Comparison of ENCODE assay signal across 19 cellular contexts in the genomic region with DNA sequence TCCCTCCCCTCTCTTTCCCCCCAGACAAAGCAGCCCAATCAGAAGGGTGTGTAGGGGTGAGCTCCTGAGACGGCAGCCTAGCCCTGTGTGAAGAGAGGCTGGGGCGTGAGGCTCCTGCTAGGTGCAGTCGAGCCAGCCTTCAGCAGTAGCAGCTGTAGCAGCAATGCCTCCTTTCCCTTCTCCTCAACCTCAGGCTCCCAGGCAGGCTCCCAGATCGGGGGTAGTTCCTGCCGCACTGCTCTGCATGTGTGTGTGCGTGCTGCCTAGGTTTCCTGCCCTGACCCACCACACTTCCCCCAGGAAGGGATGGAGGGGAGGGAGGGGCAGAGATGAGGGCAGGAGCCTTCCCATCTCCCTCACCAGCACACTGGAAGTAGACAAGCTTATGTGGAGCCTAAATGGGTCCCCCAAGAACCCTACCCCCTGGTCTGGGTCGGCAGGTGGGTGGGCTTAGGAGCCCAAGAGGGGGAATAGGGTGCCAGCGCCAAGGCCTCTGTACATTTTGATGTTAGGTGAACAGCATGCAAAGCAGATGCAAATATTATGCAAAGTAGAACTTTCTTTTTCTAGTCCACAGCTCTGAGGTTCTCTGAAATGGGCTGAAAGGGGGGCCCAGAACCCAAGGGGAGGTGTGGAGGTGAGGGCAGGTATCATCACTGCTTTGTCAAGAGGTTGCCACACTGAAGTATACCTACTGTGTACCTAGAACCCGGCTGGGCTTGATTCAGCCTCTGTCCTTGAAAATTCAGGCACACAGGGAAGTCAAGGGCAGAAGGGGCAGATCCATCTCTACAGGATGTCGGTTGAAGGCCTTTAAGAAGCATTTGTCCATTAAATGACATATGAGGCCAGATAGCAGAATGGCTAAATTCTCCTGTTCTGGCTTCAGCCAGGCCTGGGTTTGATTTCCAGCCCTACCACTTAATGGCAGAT. TPM values are rescaled to one million over a fixed set of nuclear protein-coding genes. Genes with fewer than 3 reads are reported as not detected.
DNase-seq lines count a peak whose midpoint lies in the region; ATAC-seq, FAIRE-seq and TF ChIP-seq lines count a peak whose summit lies in the region.
"Had no signal": no experiment of that assay in that cellular context is flagged by ENCODE, and none has a peak within 500 bp of the region (broad histone marks: within the 10 kb centered on the region; RNA-seq: fewer than 3 reads in every experiment).

No MANE protein-coding gene starts in this region.

- no peak overlapping the region for H4K5ac ChIP-seq in H1 (ENCODE audit: insufficient read length, low read depth, low read length)

- no peaks in the 10 kb centered on the region for H3K9me3 ChIP-seq in CD8-positive, alpha-beta memory T cell (ENCODE audit: low read length)
- H3K9me3 ChIP-seq in H1 (ENCODE audit: insufficient read depth in 2 of 2, low read depth in 1 of 2, low read length in 1 of 2) = no peaks in the 10 kb centered on the region
- H3K9me3 ChIP-seq: right atrium auricular region, vagina had no signal

- no peak overlapping the region for H4K8ac ChIP-seq in H1 (ENCODE audit: extremely low read depth, insufficient read depth, low read length)

- no peaks in the 10 kb centered on the region for H3K27me3 ChIP-seq in CD8-positive, alpha-beta memory T cell (ENCODE audit: insufficient read depth, low read length, poor library complexity, severe bottlenecking)
- H3K27me3 ChIP-seq in H1 (replicated peaks in 1 of 4; ENCODE audit: control insufficient read depth in 3 of 4, extremely low read depth in 1 of 4, insufficient read depth in 3 of 4, low read length in 3 of 4) = 0 out of 7 replicates have a peak, but pooled peaks cover 0 to 3% (median 0%) of the 10 kb centered on the region in 4 experiments
- H3K27me3 ChIP-seq in H7 (ENCODE audit: control insufficient read depth, insufficient read depth, low read length) = no peaks in the 10 kb centered on the region
- H3K27me3 ChIP-seq: right atrium auricular region, vagina had no signal

- no peak overlapping the region for H3K23ac ChIP-seq in H1 (ENCODE audit: insufficient read length)

- peak overlapping the region in 1 of 7 donors; percentile 13 for H3K4me3 Mint-ChIP-seq in CD8-positive, alpha-beta memory T cell
- no peak overlapping the region for H3K4me3 Mint-ChIP-seq in progenitor cell of endocrine pancreas (ENCODE audit: low read depth)
- no peak overlapping the region for H3K4me3 Mint-ChIP-seq in activated CD8-positive, alpha-beta T cell treated with anti-CD3 and anti-CD28 coated beads for 36 hours
- H3K4me3 Mint-ChIP-seq: activated CD4-positive, alpha-beta T cell treated with anti-CD3 and anti-CD28 coated beads, Interleukin-2, amount 10 ng/mL, durations not matched to agents 7 days and 5 days; activated naive CD4-positive, alpha-beta T cell treated with anti-CD3 and anti-CD28 coated beads for 36 hours; stimulated activated naive CD8-positive, alpha-beta T cell treated with anti-CD3 and anti-CD28 coated beads, Interleukin-15, amount 100 ng/mL, for 72 hours had no signal

- peaks cover 14% of the 10 kb centered on the region for H3K23me2 ChIP-seq in H1 (ENCODE audit: low read depth, low read length)

- H2BK15ac ChIP-seq in H1 (ENCODE audit: low read length) = peak overlapping the region; percentile 100

- intact Hi-C loops in activated CD8-positive, alpha-beta T cell treated with anti-CD3 and anti-CD28 coated beads for 36 hours (cut with micrococcal nuclease) = no loop called here

- peak overlapping the region; percentile 32; the same call in 1 of the 2 replicates for H2AK5ac ChIP-seq in H1 (ENCODE audit: low read depth, low read length)

- peak overlapping the region; percentile 92 for H2BK20ac ChIP-seq in H1 (ENCODE audit: low read length)

- H3K79me1 ChIP-seq in H1 (ENCODE audit: low read depth, low read length) = no peaks in the 10 kb centered on the region

- no peak for FAIRE-seq in H1 (lab: Jason Lieb, UNC)
- FAIRE-seq: D721Med, H54 had no signal

- H3K36me3 Mint-ChIP-seq in CD8-positive, alpha-beta memory T cell = no peaks in the 10 kb centered on the region
- no peaks in the 10 kb centered on the region for H3K36me3 Mint-ChIP-seq in progenitor cell of endocrine pancreas (ENCODE audit: insufficient read depth)
- H3K36me3 Mint-ChIP-seq in activated CD8-positive, alpha-beta T cell treated with anti-CD3 and anti-CD28 coated beads for 36 hours (ENCODE audit: low read depth) = no peaks in the 10 kb centered on the region

- TF ChIP-seq EP300 in H1 (IDR thresholded peaks at IDR 0.05; ENCODE audit: borderline replicate concordance in 1 of 2, low read depth in 2 of 2, low read length in 2 of 2) = no peak

- 78% methylated on average over 10 of the region's 10 CpGs; no CpG with 5 or more reads in 1 of the 2 experiments for WGBS in H1 (ENCODE audit: extremely low coverage in 1 of 2, insufficient coverage in 1 of 2, insufficient read length in 1 of 2, insufficient replicate concordance in 2 of 2, low coverage in 1 of 2, low lambda C conversion rate in 2 of 2, missing lambda C conversion rate in 1 of 2), 2 experiments

- H4K20me1 ChIP-seq in H1 (replicated peaks in 1 of 2; ENCODE audit: control insufficient read depth in 1 of 2, insufficient read depth in 2 of 2, low read length in 2 of 2) = no peaks in the 10 kb centered on the region

- CTCF ChIA-PET in CD8-positive, alpha-beta memory T cell (lab: Charles Lee) = interaction anchor here (1.0 kb wide), 1 partner anchor 16 kb away, joined by 3 read pairs; no protein-coding TSS in a partner anchor
- CTCF ChIA-PET in H1 (lab: Charles Lee; ENCODE audit: partially characterized antibody) = interaction anchor here (0.8 to 8.4 kb wide), 7 partner anchors 16 to 70 kb away, joined by 3 to 141 read pairs (median 5); no protein-coding TSS in a partner anchor
- CTCF ChIA-PET in activated CD8-positive, alpha-beta T cell treated with anti-CD3 and anti-CD28 coated beads for 36 hours (lab: Charles Lee) = interaction anchor here (0.9 to 6.3 kb wide), 4 partner anchors 17 to 74 kb away, joined by 4 to 52 read pairs (median 5); no protein-coding TSS in a partner anchor

- H3K27ac Mint-ChIP-seq in CD8-positive, alpha-beta memory T cell = peak overlapping the region; percentile 24 to 65 (median 48)
- peak overlapping the region; percentile 49 for H3K27ac Mint-ChIP-seq in progenitor cell of endocrine pancreas
- no peak overlapping the region for H3K27ac Mint-ChIP-seq in activated CD8-positive, alpha-beta T cell treated with anti-CD3 and anti-CD28 coated beads for 36 hours
- H3K27ac Mint-ChIP-seq: activated CD4-positive, alpha-beta T cell treated with anti-CD3 and anti-CD28 coated beads, Interleukin-2, amount 10 ng/mL, durations not matched to agents 7 days and 5 days; activated naive CD4-positive, alpha-beta T cell treated with anti-CD3 and anti-CD28 coated beads for 36 hours had no signal

- peak overlapping the region; percentile 71 for H4K91ac ChIP-seq in H1 (replicated peaks; ENCODE audit: insufficient read length, low read length)

- H3K9ac ChIP-seq in H1 (replicated peaks in 1 of 4; ENCODE audit: extremely low read depth in 1 of 4, low read depth in 3 of 4, low read length in 3 of 4) = no peak overlapping the region

- H3K27me3 Mint-ChIP-seq in CD8-positive, alpha-beta memory T cell = peaks cover 3 to 6% of the 10 kb centered on the region in 2 donors
- H3K27me3 Mint-ChIP-seq in progenitor cell of endocrine pancreas = peaks cover 4% of the 10 kb centered on the region
- H3K27me3 Mint-ChIP-seq in activated CD8-positive, alpha-beta T cell treated with anti-CD3 and anti-CD28 coated beads for 36 hours = peaks cover 3% of the 10 kb centered on the region

- H3K14ac ChIP-seq in H1 (ENCODE audit: insufficient read length) = no peak overlapping the region

- no peaks in the 10 kb centered on the region for H3K79me2 ChIP-seq in H1 (ENCODE audit: control insufficient read depth in 1 of 2, insufficient read depth in 2 of 2, low read length in 2 of 2)

- TF ChIP-seq RAD21 in H1 (IDR thresholded peaks at IDR 0.05 in 1 of 2, conservative IDR thresholded peaks at IDR 0.05 in 1 of 2; ENCODE audit: low read depth in 2 of 2, low read length in 2 of 2) = no peak

- TF ChIP-seq CTCF in H1 (IDR thresholded peaks at IDR 0.05; ENCODE audit: control extremely low read depth in 1 of 3, insufficient read depth in 1 of 3, low read depth in 1 of 3, low read length in 3 of 3) = no peak
- no peak for TF ChIP-seq CTCF in progenitor cell of endocrine pancreas (IDR thresholded peaks at IDR 0.05; ENCODE audit: unreplicated experiment)
- TF ChIP-seq CTCF in activated CD8-positive, alpha-beta T cell treated with anti-CD3 and anti-CD28 coated beads for 36 hours (IDR thresholded peaks at IDR 0.05) = no peak

- no peaks in the 10 kb centered on the region for H3K9me3 Mint-ChIP-seq in CD8-positive, alpha-beta memory T cell
- H3K9me3 Mint-ChIP-seq in progenitor cell of endocrine pancreas (ENCODE audit: low read depth) = no peaks in the 10 kb centered on the region
- no peaks in the 10 kb centered on the region for H3K9me3 Mint-ChIP-seq in activated CD8-positive, alpha-beta T cell treated with anti-CD3 and anti-CD28 coated beads for 36 hours
- H3K9me3 Mint-ChIP-seq: activated CD4-positive, alpha-beta T cell treated with anti-CD3 and anti-CD28 coated beads, Interleukin-2, amount 10 ng/mL, durations not matched to agents 7 days and 5 days; activated naive CD4-positive, alpha-beta T cell treated with anti-CD3 and anti-CD28 coated beads for 36 hours; stimulated activated naive CD8-positive, alpha-beta T cell treated with anti-CD3 and anti-CD28 coated beads, Interleukin-15, amount 100 ng/mL, for 72 hours had no signal

- TF ChIP-seq POLR2A in H1 (IDR thresholded peaks at IDR 0.05; ENCODE audit: control extremely low read depth in 1 of 2, low read depth in 2 of 2, low read length in 2 of 2) = no peak

- H2BK12ac ChIP-seq in H1 (ENCODE audit: low read depth, low read length) = peak overlapping the region; percentile 97; the same call in 1 of the 2 replicates

- no peak overlapping the region for H2AFZ ChIP-seq in H1 (ENCODE audit: low read length)

- peak overlapping the region; percentile 80 for H3K4ac ChIP-seq in H1 (replicated peaks; ENCODE audit: insufficient read length, low read depth, low read length)

- peaks cover 27% of the 10 kb centered on the region for H3K4me1 ChIP-seq in CD8-positive, alpha-beta memory T cell (ENCODE audit: insufficient read depth, low read length)
- peaks cover 13 to 39% (median 26%) of the 10 kb centered on the region in 4 experiments for H3K4me1 ChIP-seq in H1 (replicated peaks in 1 of 4; ENCODE audit: control insufficient read depth in 3 of 4, insufficient read depth in 4 of 4, low read length in 3 of 4)

- no peak for DNase-seq in CD8-positive, alpha-beta memory T cell
- peak; percentile 65 for DNase-seq in NAMALWA (ENCODE audit: low spot score)
- no peak for DNase-seq in H1 (ENCODE audit: low read depth in 1 of 2, low spot score in 2 of 2)
- no peak for DNase-seq in progenitor cell of endocrine pancreas (ENCODE audit: low spot score, unreplicated experiment)
- DNase-seq in T-helper 2 cell = no peak
- no peak for DNase-seq in H7
- no peak for DNase-seq in activated CD8-positive, alpha-beta T cell treated with anti-CD3 and anti-CD28 coated beads for 36 hours
- DNase-seq in HT-29 (ENCODE audit: low spot score) = no peak
- DNase-seq: activated CD4-positive, alpha-beta T cell treated with anti-CD3 and anti-CD28 coated beads, Interleukin-2, amount 10 ng/mL, durations not matched to agents 7 days and 5 days; activated naive CD4-positive, alpha-beta T cell treated with anti-CD3 and anti-CD28 coated beads for 36 hours; activated T-cell treated with anti-CD3 and anti-CD28 coated beads for 4 hours; mammary epithelial cell; NCI-H226; stimulated activated naive CD8-positive, alpha-beta T cell treated with anti-CD3 and anti-CD28 coated beads, Interleukin-15, amount 100 ng/mL, for 72 hours had no signal

- no peak overlapping the region for H3K4me2 ChIP-seq in H1 (ENCODE audit: insufficient read depth in 1 of 2, low read depth in 2 of 2, low read length in 2 of 2)

- POLR2A ChIA-PET in CD8-positive, alpha-beta memory T cell (lab: Charles Lee) = no interaction called here
- POLR2A ChIA-PET in H1 (lab: Charles Lee; ENCODE audit: partially characterized antibody) = interaction anchor here (0.8 to 7.7 kb wide), 6 partner anchors 7 to 74 kb away, joined by 3 to 136 read pairs (median 4); no protein-coding TSS in a partner anchor
- POLR2A ChIA-PET in activated CD8-positive, alpha-beta T cell treated with anti-CD3 and anti-CD28 coated beads for 36 hours (lab: Charles Lee) = interaction anchor here (0.8 to 0.9 kb wide), 2 partner anchors 8 to 15 kb away, joined by 3 read pairs; no protein-coding TSS in a partner anchor

- H3K36me3 ChIP-seq in CD8-positive, alpha-beta memory T cell (ENCODE audit: insufficient read depth, low read length) = no peaks in the 10 kb centered on the region
- no peaks in the 10 kb centered on the region for H3K36me3 ChIP-seq in H1 (ENCODE audit: control insufficient read depth in 2 of 4, insufficient read depth in 4 of 4, low read length in 3 of 4)
- H3K36me3 ChIP-seq in H7 (replicated peaks; ENCODE audit: control insufficient read depth, insufficient read depth, low read length) = no peaks in the 10 kb centered on the region
- H3K36me3 ChIP-seq: right atrium auricular region, vagina had no signal

- H2BK5ac ChIP-seq in H1 (ENCODE audit: low read depth, low read length) = peak overlapping the region; percentile 72; the same call in 1 of the 2 replicates

- no peak overlapping the region for H3K4me3 ChIP-seq in CD8-positive, alpha-beta memory T cell (ENCODE audit: low read length)
- H3K4me3 ChIP-seq in H1 (ENCODE audit: extremely low read depth in 1 of 4, insufficient read depth in 2 of 4, low read depth in 3 of 4, low read length in 4 of 4) (no peak overlapping the region), H7 (ENCODE audit: insufficient read depth, low read depth, low read length) (no peak overlapping the region)
- H3K4me3 ChIP-seq: right atrium auricular region, vagina had no signal

- H3K56ac ChIP-seq in H1 (replicated peaks; ENCODE audit: insufficient read length, low read depth, low read length) = no peak overlapping the region

- no peak overlapping the region for H3K27ac ChIP-seq in CD8-positive, alpha-beta memory T cell (ENCODE audit: low read depth, low read length)
- H3K27ac ChIP-seq in H1 (ENCODE audit: low read depth, low read length) = no peak overlapping the region
- H3K27ac ChIP-seq: right atrium auricular region, RWPE1, vagina had no signal

- H2BK120ac ChIP-seq in H1 (replicated peaks; ENCODE audit: low read depth, low read length) = no peak overlapping the region

- peak overlapping the region; percentile 79; the same call in 1 of the 2 replicates for H3K18ac ChIP-seq in H1 (ENCODE audit: extremely low read depth, low read length)

- no peak for ATAC-seq in activated CD8-positive, alpha-beta T cell treated with anti-CD3 and anti-CD28 coated beads for 36 hours
- ATAC-seq: stimulated activated naive CD8-positive, alpha-beta T cell treated with anti-CD3 and anti-CD28 coated beads, Interleukin-15, amount 100 ng/mL, for 72 hours had no signal

- H3K4me1 Mint-ChIP-seq in CD8-positive, alpha-beta memory T cell = peaks cover 25 to 50% (median 34%) of the 10 kb centered on the region in 3 donors
- peaks cover 35% of the 10 kb centered on the region for H3K4me1 Mint-ChIP-seq in progenitor cell of endocrine pancreas (ENCODE audit: low read depth)
- peaks cover 42% of the 10 kb centered on the region for H3K4me1 Mint-ChIP-seq in activated CD8-positive, alpha-beta T cell treated with anti-CD3 and anti-CD28 coated beads for 36 hours (ENCODE audit: low read depth)

RNA-seq across cellular contexts. Expression of gene CXXC5, which starts 57.8 kb away (rescaled TPM):
- total RNA-seq in CD8-positive, alpha-beta memory T cell = 1 to 10 TPM; 2.1 to 3.1 TPM
- polyA plus RNA-seq in CD8-positive, alpha-beta memory T cell = 67.0 TPM
- 74.0 and 78.3 TPM in 2 replicates for total RNA-seq in H1 (2021; fragmentation: NEBNext Ultra II Directional; extraction: Animal tissue kit (Norgen Biotek cat#: 25700))
- 61.4 and 83.5 TPM in 2 replicates for polyA plus RNA-seq in H1 (2011; rRNA removed)
- polyA plus RNA-seq in H1 (2011; cell fraction: cytosol; rRNA removed) = 68.8 TPM
- polyA plus RNA-seq in H1 (2011; cell fraction: nucleus; rRNA removed) = 52.7 TPM
- polyA plus RNA-seq in H1 (2012, experiment 1 of 2) = 35.6 to 47.4 TPM (median 43.3 TPM) in 4 replicates
- polyA plus RNA-seq in H1 (2012, experiment 2 of 2) = 56.6 TPM
- 62.3 TPM for polyA plus RNA-seq in H1 (2013, experiment 1 of 2)
- 67.3 TPM for polyA plus RNA-seq in H1 (2013, experiment 2 of 2)
- 25.6 and 39.8 TPM in 2 replicates for polyA minus RNA-seq in H1 (2011; rRNA and poly(A)+ RNA removed)
- 50.7 TPM for polyA minus RNA-seq in H1 (2011; cell fraction: cytosol; rRNA and poly(A)+ RNA removed)
- 39.2 TPM for polyA minus RNA-seq in H1 (2011; cell fraction: nucleus; rRNA and poly(A)+ RNA removed)
- 79.1 and 88.2 TPM in 2 replicates for total RNA-seq in progenitor cell of endocrine pancreas
- 150 and 154 TPM in 2 replicates for total RNA-seq in H7 (2014; rRNA removed; shearing (Covaris generic))
- total RNA-seq in activated CD8-positive, alpha-beta T cell treated with anti-CD3 and anti-CD28 coated beads for 36 hours = 1 to 10 TPM; 3.5 to 4.3 TPM
- total RNA-seq in HT-29 (2014; rRNA removed; shearing (Covaris generic)) = 211 and 220 TPM in 2 replicates

Comparison
In these comparisons a context has a peak if more than half of its experiments do, and no peak if none do; other contexts are left out.
1. RNA of gene CXXC5, which starts 57.8 kb away (total RNA-seq): 211 to 220 TPM in HT-29, 150 to 154 TPM in H7, 79.1 to 88.2 TPM in progenitor cell of endocrine pancreas and 74.0 to 78.3 TPM in H1; 3.5 to 4.3 TPM in activated CD8-positive, alpha-beta T cell treated with anti-CD3 and anti-CD28 coated beads for 36 hours and 2.1 to 3.1 TPM in CD8-positive, alpha-beta memory T cell; every median in the first group is over 10 times any median in the second.